8 cellular contexts compared by ENCODE assay signal in genomic region chr2:156399950-156400703, GRCh38. TPM values are rescaled to one million over a fixed set of nuclear protein-coding genes. Genes with fewer than 3 reads are reported as not detected.
A peak's percentile ranks its signal among the peaks of the same experiment; 100 is the strongest.
DNase-seq lines count a peak whose midpoint lies in the region; ATAC-seq and TF ChIP-seq lines count a peak whose summit lies in the region.

No MANE protein-coding gene starts in this region.

- ATAC-seq in GM18907 (IDR thresholded peaks at IDR 0.05; ENCODE audit: unreplicated experiment) (peak; percentile 46), HG03097 (IDR thresholded peaks at IDR 0.05; ENCODE audit: low FRiP score, unreplicated experiment) (peak; percentile 36)
- ATAC-seq in activated T-helper 17 cell treated with anti-CD3 and anti-CD28 coated beads, Interleukin-2, amount 50 U/mL, for 72 hours (replicated peaks): peak; percentile 75
- ATAC-seq in naive thymus-derived CD8-positive, alpha-beta T cell: peak; percentile 49 to 54

- under 1% methylated on average over 36 of the region's 36 CpGs for WGBS in urinary bladder

- DNase-seq in COLO668 (lab: John Stamatoyannopoulos, UW; ENCODE audit: unreplicated experiment) (peak; percentile 75), NCI-H226 (peak; percentile 71), fibroblast of the aortic adventitia (ENCODE audit: low read depth) (peak; percentile 85)
- peak in 1 of 10 donors; percentile 32 for DNase-seq in naive thymus-derived CD8-positive, alpha-beta T cell

- no peaks in the 10 kb centered on the region for H3K36me3 ChIP-seq in urinary bladder (ENCODE audit: insufficient read depth)

- H3K9me3 Mint-ChIP-seq in activated T-helper 17 cell treated with anti-CD3 and anti-CD28 coated beads, Interleukin-2, amount 50 U/mL, for 72 hours: no peaks in the 10 kb centered on the region
- peaks cover 0 to 6% (median 0%) of the 10 kb centered on the region in 9 donors for H3K9me3 Mint-ChIP-seq in naive thymus-derived CD8-positive, alpha-beta T cell

- peaks cover 21% of the 10 kb centered on the region for H3K4me1 Mint-ChIP-seq in activated T-helper 17 cell treated with anti-CD3 and anti-CD28 coated beads, Interleukin-2, amount 50 U/mL, for 72 hours
- peaks cover 15 to 36% (median 29%) of the 10 kb centered on the region in 4 donors for H3K4me1 Mint-ChIP-seq in naive thymus-derived CD8-positive, alpha-beta T cell

- peak overlapping the region; percentile 85 for H3K4me3 Mint-ChIP-seq in activated T-helper 17 cell treated with anti-CD3 and anti-CD28 coated beads, Interleukin-2, amount 50 U/mL, for 72 hours
- H3K4me3 Mint-ChIP-seq in naive thymus-derived CD8-positive, alpha-beta T cell: peak overlapping the region; percentile 87 to 99 (median 95)

- peaks cover 19% of the 10 kb centered on the region for H3K36me3 Mint-ChIP-seq in activated T-helper 17 cell treated with anti-CD3 and anti-CD28 coated beads, Interleukin-2, amount 50 U/mL, for 72 hours (ENCODE audit: low read depth)
- H3K36me3 Mint-ChIP-seq in naive thymus-derived CD8-positive, alpha-beta T cell: peaks cover 0 to 6% (median 0%) of the 10 kb centered on the region in 3 donors

- H3K4me3 ChIP-seq in fibroblast of the aortic adventitia (ENCODE audit: low read depth, low read length): peak overlapping the region; percentile 73
- peak overlapping the region; percentile 47 for H3K4me3 ChIP-seq in urinary bladder (ENCODE audit: low read depth, low read length)

- no peaks in the 10 kb centered on the region for H3K4me1 ChIP-seq in urinary bladder (ENCODE audit: insufficient read depth)

- H3K27ac Mint-ChIP-seq in activated T-helper 17 cell treated with anti-CD3 and anti-CD28 coated beads, Interleukin-2, amount 50 U/mL, for 72 hours: peak overlapping the region; percentile 99
- H3K27ac Mint-ChIP-seq in naive thymus-derived CD8-positive, alpha-beta T cell: peak overlapping the region; percentile 92 to 100 (median 97)

- H3K27ac ChIP-seq in urinary bladder (ENCODE audit: low read depth): peak overlapping the region; percentile 49

- H3K27me3 Mint-ChIP-seq in activated T-helper 17 cell treated with anti-CD3 and anti-CD28 coated beads, Interleukin-2, amount 50 U/mL, for 72 hours: no peaks in the 10 kb centered on the region
- H3K27me3 Mint-ChIP-seq in naive thymus-derived CD8-positive, alpha-beta T cell: peaks cover 0 to 9% (median 0%) of the 10 kb centered on the region in 5 donors

- no peak for TF ChIP-seq CTCF in fibroblast of the aortic adventitia (IDR thresholded peaks at IDR 0.05; ENCODE audit: insufficient read depth, low read length)

- POLR2A ChIA-PET in naive thymus-derived CD8-positive, alpha-beta T cell (lab: Charles Lee): interaction anchor here (0.6 to 2.8 kb wide), 7 partner anchors 16 to 735 kb away, joined by 3 to 58 read pairs (median 4); partner anchors contain the start of genes GPD2 and NR4A2

RNA-seq across cellular contexts. Expression of gene GPD2, which starts 36.1 kb away (rescaled TPM):
- total RNA-seq in activated T-helper 17 cell treated with anti-CD3 and anti-CD28 coated beads, Interleukin-2, amount 50 U/mL, for 72 hours: 10 to 100 TPM; 14.9 to 31.6 TPM
- 59.3 and 89.7 TPM in 2 replicates for total RNA-seq in fibroblast of the aortic adventitia (ENCODE audit: low replicate concordance)
- total RNA-seq in naive thymus-derived CD8-positive, alpha-beta T cell: 10 to 100 TPM in 1 of 2 experiments, 1 to 10 TPM in 1; 7.3 to 10.2 TPM
- polyA plus RNA-seq in naive thymus-derived CD8-positive, alpha-beta T cell: 1 to 10 TPM; 3.0 to 4.0 (median 3.9) TPM
- 56.0 TPM for total RNA-seq in urinary bladder
- polyA plus RNA-seq in urinary bladder: 7.9 TPM
